ENCODE assay signal across 8 cellular contexts in genomic region chr12:93381183-93381975, GRCh38. TPM values are rescaled to one million over a fixed set of nuclear protein-coding genes. Genes with fewer than 3 reads are reported as not detected.
DNase-seq lines count a peak whose midpoint lies in the region; ATAC-seq and TF ChIP-seq lines count a peak whose summit lies in the region.

No MANE protein-coding gene starts in this region.

- H3K27me3 Mint-ChIP-seq in progenitor cell of endocrine pancreas = no peaks in the 10 kb centered on the region

- H3K27me3 ChIP-seq in GM06990 (replicated peaks; ENCODE audit: control insufficient read depth, insufficient read depth, low read length) = no peaks in the 10 kb centered on the region
- H3K27me3 ChIP-seq in RWPE2 (ENCODE audit: insufficient read depth, poor library complexity, severe bottlenecking) = no peaks in the 10 kb centered on the region

- TF ChIP-seq POLR2A in erythroblast (IDR thresholded peaks at IDR 0.05; ENCODE audit: low read length) = no peak

- H3K27ac ChIP-seq in RWPE2 (ENCODE audit: poor library complexity, severe bottlenecking) = peak overlapping the region; percentile 74

- ATAC-seq in RWPE2 (ENCODE audit: low read depth) = no peak

- H3K36me3 ChIP-seq in GM06990 (ENCODE audit: control insufficient read depth, insufficient read depth, low read length) (peaks cover 2% of the 10 kb centered on the region; the same call in 1 of the 2 replicates), RWPE2 (ENCODE audit: low read depth) (peaks cover 12% of the 10 kb centered on the region; the same call in 1 of the 2 replicates)

- H3K4me3 ChIP-seq in GM06990 (replicated peaks; ENCODE audit: low read depth, low read length) = peak overlapping the region; percentile 71
- no peak overlapping the region for H3K4me3 ChIP-seq in RWPE2 (ENCODE audit: severe bottlenecking)

- DNase-seq in GM06990 (ENCODE audit: extremely low read depth, insufficient read length) (no peak), RWPE2 (ENCODE audit: low spot score) (no peak), erythroblast (lab: John Stamatoyannopoulos, UW) (peak; percentile 6 to 38), progenitor cell of endocrine pancreas (ENCODE audit: low spot score, unreplicated experiment) (no peak), NCI-H2107 (lab: John Stamatoyannopoulos, UW) (no peak), DMS 273 treated with DMSO at 0.1 percent for 48 hours (lab: John Stamatoyannopoulos, UW) (no peak), SIG-M5 treated with dmso at 0.1 percent for 504 hours (lab: John Stamatoyannopoulos, UW; ENCODE audit: unreplicated experiment) (no peak), NCI-H446 (lab: John Stamatoyannopoulos, UW) (no peak)

- no peaks in the 10 kb centered on the region for H3K9me3 Mint-ChIP-seq in progenitor cell of endocrine pancreas (ENCODE audit: low read depth)

- TF ChIP-seq CTCF in GM06990 (IDR thresholded peaks at IDR 0.05; ENCODE audit: insufficient read depth, low read length, poor library complexity, severe bottlenecking) (no peak), RWPE2 (IDR thresholded peaks at IDR 0.05; ENCODE audit: poor library complexity, severe bottlenecking) (no peak), progenitor cell of endocrine pancreas (IDR thresholded peaks at IDR 0.05; ENCODE audit: unreplicated experiment) (no peak)

- H3K27ac Mint-ChIP-seq in progenitor cell of endocrine pancreas = peak overlapping the region; percentile 59

- H3K4me1 ChIP-seq in RWPE2 (ENCODE audit: insufficient read depth, poor library complexity, severe bottlenecking) = peaks cover 10% of the 10 kb centered on the region

- peaks cover 44% of the 10 kb centered on the region for H3K4me1 Mint-ChIP-seq in progenitor cell of endocrine pancreas (ENCODE audit: low read depth)

- no peaks in the 10 kb centered on the region for H3K9me3 ChIP-seq in RWPE2 (ENCODE audit: severe bottlenecking)

- peaks cover 7% of the 10 kb centered on the region for H3K36me3 Mint-ChIP-seq in progenitor cell of endocrine pancreas (ENCODE audit: insufficient read depth)

- H3K4me3 Mint-ChIP-seq in progenitor cell of endocrine pancreas (ENCODE audit: low read depth) = peak overlapping the region; percentile 100

RNA-seq across cellular contexts. Expression of gene NUDT4, which starts 3.7 kb away (rescaled TPM):
- 66.3 and 68.8 TPM in 2 replicates for total RNA-seq in progenitor cell of endocrine pancreas

Comparison
In these comparisons a context has a peak if more than half of its experiments do, and no peak if none do; other contexts are left out.
1. DNase-seq: peak in erythroblast (2 of 2); none in GM06990 (single experiment), RWPE2 (single experiment), progenitor cell of endocrine pancreas (single experiment), NCI-H2107 (single experiment), DMS 273 treated with DMSO at 0.1 percent for 48 hours (single experiment), SIG-M5 treated with dmso at 0.1 percent for 504 hours (single experiment) and NCI-H446 (0 of 2).